Comparison of ENCODE assay signal across 8 cellular contexts in genomic region chr5:179697993-179698934, GRCh38. TPM values are rescaled to one million over a fixed set of nuclear protein-coding genes. Genes with fewer than 3 reads are reported as not detected.
DNase-seq lines count a peak whose midpoint lies in the region; ATAC-seq and TF ChIP-seq lines count a peak whose summit lies in the region.

No MANE protein-coding gene starts in this region.

- H3K4me1 ChIP-seq in HUES48 (ENCODE audit: control insufficient read depth, insufficient read depth, low read length) = peaks cover 9% of the 10 kb centered on the region; the same call in 1 of the 2 replicates
- H3K4me1 ChIP-seq in NT2/D1 (ENCODE audit: insufficient read depth, insufficient read length) = no peaks in the 10 kb centered on the region

- H3K36me3 ChIP-seq in HUES48 (ENCODE audit: control insufficient read depth, insufficient read depth, low read length) = peaks cover 16% of the 10 kb centered on the region
- peaks cover 25% of the 10 kb centered on the region for H3K36me3 ChIP-seq in NT2/D1 (ENCODE audit: insufficient read depth, insufficient read length, low read length)

- H3K36me3 Mint-ChIP-seq in Calu3 (ENCODE audit: insufficient read depth, unreplicated experiment) (peaks cover 61% of the 10 kb centered on the region), endothelial cell (ENCODE audit: low read depth, unreplicated experiment) (peaks cover 12% of the 10 kb centered on the region), mesothelial cell of epicardium (peaks cover 7% of the 10 kb centered on the region)

- peak; percentile 91 for ATAC-seq in GM21423 (IDR thresholded peaks at IDR 0.05; ENCODE audit: unreplicated experiment)

- TF ChIP-seq CTCF in Calu3 (IDR thresholded peaks at IDR 0.05; ENCODE audit: unreplicated experiment) (no peak), endothelial cell (IDR thresholded peaks at IDR 0.05; ENCODE audit: unreplicated experiment) (no peak), mesothelial cell of epicardium (IDR thresholded peaks at IDR 0.05; ENCODE audit: unreplicated experiment) (no peak)

- H3K9me3 ChIP-seq in HUES48 (ENCODE audit: control insufficient read depth, insufficient read depth, low read length) = no peaks in the 10 kb centered on the region
- no peaks in the 10 kb centered on the region for H3K9me3 ChIP-seq in NT2/D1 (ENCODE audit: insufficient read depth, low read length)

- TSS peak; percentile 92 for BruUV-seq in Calu3 (replicated peaks; lab: Mats Ljungman, UMichigan)

- H3K4me3 ChIP-seq in HUES48 (ENCODE audit: low read depth, low read length) (peak overlapping the region; percentile 87), NT2/D1 (ENCODE audit: insufficient read length, low read depth) (peak overlapping the region; percentile 86)

- H3K27me3 Mint-ChIP-seq in Calu3 (ENCODE audit: unreplicated experiment) (no peaks in the 10 kb centered on the region), endothelial cell (ENCODE audit: unreplicated experiment) (peaks cover 5% of the 10 kb centered on the region), mesothelial cell of epicardium (ENCODE audit: low read depth) (no peaks in the 10 kb centered on the region)

- H3K9ac ChIP-seq in HUES48 (ENCODE audit: low read depth, low read length) (peak overlapping the region; percentile 96), NT2/D1 (ENCODE audit: insufficient read length, low read depth) (peak overlapping the region; percentile 95)

- H3K9me3 Mint-ChIP-seq in Calu3 (ENCODE audit: low read depth, unreplicated experiment) = no peaks in the 10 kb centered on the region
- no peaks in the 10 kb centered on the region for H3K9me3 Mint-ChIP-seq in endothelial cell (ENCODE audit: unreplicated experiment)
- no peaks in the 10 kb centered on the region for H3K9me3 Mint-ChIP-seq in mesothelial cell of epicardium

- no peaks in the 10 kb centered on the region for H3K27me3 ChIP-seq in HUES48 (ENCODE audit: control insufficient read depth, insufficient read depth, low read length)
- H3K27me3 ChIP-seq in NT2/D1 (ENCODE audit: insufficient read depth, insufficient read length) = no peaks in the 10 kb centered on the region

- intact Hi-C loops in Calu3 (cut with micrococcal nuclease; ENCODE audit: unreplicated experiment) = loop anchor here (2.0 to 10.0 kb wide), 3 partner anchors 34 to 143 kb away; partner anchors contain the start of genes HNRNPH1, MAML1 and RUFY1

- CTCF ChIA-PET in Calu3 (lab: Charles Lee) = no interaction called here

- H3K27ac Mint-ChIP-seq in Calu3 (ENCODE audit: unreplicated experiment) = peak overlapping the region; percentile 99
- H3K27ac Mint-ChIP-seq in endothelial cell (ENCODE audit: unreplicated experiment) = peak overlapping the region; percentile 98
- H3K27ac Mint-ChIP-seq in mesothelial cell of epicardium = peak overlapping the region; percentile 100

- H3K4me3 Mint-ChIP-seq in Calu3 (ENCODE audit: low read depth, unreplicated experiment) (peak overlapping the region; percentile 98), endothelial cell (ENCODE audit: unreplicated experiment) (peak overlapping the region; percentile 99), mesothelial cell of epicardium (peak overlapping the region; percentile 97)

- DNase-seq in Calu3 (peak; percentile 100), NT2/D1 (ENCODE audit: low read depth, low spot score) (peak; percentile 97), endothelial cell (ENCODE audit: low spot score) (peak; percentile 98), mesothelial cell of epicardium (ENCODE audit: low spot score in 2 of 2, unreplicated experiment in 2 of 2) (peak; percentile 98 to 99)
- peak; percentile 98 for DNase-seq in activated CD8-positive, alpha-beta memory T cell treated with anti-CD3 and anti-CD28 coated beads, Interleukin-2, amount 50 U/mL, for 24 hours (ENCODE audit: extremely low read depth)
- DNase-seq in stimulated activated CD8-positive, alpha-beta memory T cell treated with anti-CD3 and anti-CD28 coated beads, Interleukin-15, amount 100 ng/mL, for 4 hours (ENCODE audit: low read depth in 2 of 2) = peak; percentile 98 to 99

- peak overlapping the region; percentile 99 for H3K27ac ChIP-seq in HUES48 (ENCODE audit: low read depth, low read length)

- H3K4me1 Mint-ChIP-seq in Calu3 (ENCODE audit: low read depth, unreplicated experiment) (peaks cover 33% of the 10 kb centered on the region), endothelial cell (ENCODE audit: unreplicated experiment) (peaks cover 30% of the 10 kb centered on the region), mesothelial cell of epicardium (peaks cover 27% of the 10 kb centered on the region)

RNA-seq across cellular contexts. Expression of gene CANX, which starts 0.5 kb away (rescaled TPM):
- total RNA-seq in Calu3 (2022) = 1,253 and 1,434 TPM in 2 replicates
- total RNA-seq in endothelial cell (ENCODE audit: unreplicated experiment) = 568 TPM
- 487 to 514 TPM (median 500 TPM) in 3 replicates for total RNA-seq in mesothelial cell of epicardium

RNA-seq across cellular contexts. Expression of gene CBY3, which starts 17.4 kb away (rescaled TPM):
- total RNA-seq in Calu3 (2022) (not detected in 2 replicates), endothelial cell (ENCODE audit: unreplicated experiment) (not detected), mesothelial cell of epicardium (0.47 TPM in 1 of 3 replicates, not detected in the others)

RNA-seq across cellular contexts. Expression of gene MAML1, which starts 34.4 kb away (rescaled TPM):
- 37.0 and 38.5 TPM in 2 replicates for total RNA-seq in Calu3 (2022)
- total RNA-seq in endothelial cell (ENCODE audit: unreplicated experiment) = 30.0 TPM
- total RNA-seq in mesothelial cell of epicardium = 47.6 to 50.6 TPM (median 49.6 TPM) in 3 replicates

Comparison
In these comparisons a context has a peak if more than half of its experiments do, and no peak if none do; other contexts are left out.
1. Peak in every context shown above with its lines: DNase-seq, ATAC-seq, H3K4me3 ChIP-seq and H3K27ac ChIP-seq.